ENCODE assay signal across 12 cellular contexts in genomic region chr1:221449801-221450470, GRCh38.
DNase-seq lines count a peak whose midpoint lies in the region; ATAC-seq, FAIRE-seq and TF ChIP-seq lines count a peak whose summit lies in the region.
"Had no signal": no experiment of that assay in that cellular context is flagged by ENCODE, and none has a peak within 500 bp of the region (broad histone marks: within the 10 kb centered on the region; RNA-seq: fewer than 3 reads in every experiment).

No MANE protein-coding gene starts in this region.

- H3K4me3 ChIP-seq in PC-3 (ENCODE audit: low read length) (peak overlapping the region; percentile 12), fibroblast of pulmonary artery (replicated peaks; ENCODE audit: low read depth, low read length) (no peak overlapping the region), H7 (ENCODE audit: insufficient read depth, low read depth, low read length) (no peak overlapping the region)
- H3K4me3 ChIP-seq: sigmoid colon had no signal

- H3K27me3 ChIP-seq in PC-3 (ENCODE audit: low read length), result no peaks in the 10 kb centered on the region
- H3K27me3 ChIP-seq in H7 (ENCODE audit: control insufficient read depth, insufficient read depth, low read length), result no peaks in the 10 kb centered on the region
- H3K27me3 ChIP-seq: sigmoid colon had no signal

- H3K36me3 ChIP-seq in PC-3 (ENCODE audit: low read depth, low read length) (no peaks in the 10 kb centered on the region), H7 (replicated peaks; ENCODE audit: control insufficient read depth, insufficient read depth, low read length) (no peaks in the 10 kb centered on the region)
- H3K36me3 ChIP-seq: sigmoid colon had no signal

- peak overlapping the region; percentile 29 for H2AFZ ChIP-seq in PC-3 (ENCODE audit: low read length)

- no peaks in the 10 kb centered on the region for H4K20me1 ChIP-seq in PC-3 (ENCODE audit: low read length)

- H3K4me2 ChIP-seq in PC-3 (ENCODE audit: low read length), result peak overlapping the region; percentile 67

- intact Hi-C loops in PC-3 (cut with micrococcal nuclease), result loop anchor here (10.0 kb wide), 1 partner anchor 1005 kb away; no protein-coding TSS in a partner anchor

- H3K9ac ChIP-seq in PC-3 (ENCODE audit: low read length), result peak overlapping the region; percentile 40

- no peaks in the 10 kb centered on the region for H3K79me2 ChIP-seq in PC-3 (ENCODE audit: low read length)

- FAIRE-seq in GM18507 (lab: Jason Lieb, UNC), result peak; percentile 48

- H3K4me1 ChIP-seq in PC-3 (ENCODE audit: insufficient read depth, low read length), result peaks cover 20% of the 10 kb centered on the region

- no TSS peak for BruUV-seq in PC-3 (replicated peaks; lab: Mats Ljungman, UMichigan)

- POLR2A ChIA-PET in PC-3 (lab: Charles Lee; ENCODE audit: unreplicated experiment), result no interaction called here

- H3K9me2 ChIP-seq in PC-3 (replicated peaks; ENCODE audit: low read length), result no peaks in the 10 kb centered on the region

- ATAC-seq in GM21529 (IDR thresholded peaks at IDR 0.05; ENCODE audit: unreplicated experiment), result peak; percentile 76
- peak; percentile 62 for ATAC-seq in PC-3
- ATAC-seq in HG03108 (IDR thresholded peaks at IDR 0.05; ENCODE audit: unreplicated experiment), result no peak

- peak overlapping the region; percentile 83 for H3K27ac ChIP-seq in PC-3 (ENCODE audit: low read length)

- H3K9me3 ChIP-seq in PC-3 (ENCODE audit: low read length), result no peaks in the 10 kb centered on the region
- H3K9me3 ChIP-seq: sigmoid colon had no signal

- DNase-seq in GM18507 (ENCODE audit: extremely low spot score, insufficient read length, low read depth), result no peak
- DNase-seq in PC-3, result peak; percentile 76
- peak; percentile 56 for DNase-seq in fibroblast of pulmonary artery (ENCODE audit: low read depth)
- no peak for DNase-seq in middle frontal gyrus (ENCODE audit: extremely low spot score, low spot score)
- no peak for DNase-seq in H7
- DNase-seq in SIG-M5 treated with dmso at 0.1 percent for 504 hours (lab: John Stamatoyannopoulos, UW; ENCODE audit: unreplicated experiment), result no peak
- DNase-seq: activated CD4-positive, CD25-positive, alpha-beta regulatory T cell; DMS 273 treated with DMSO at 0.1 percent for 48 hours; SHP77 treated with DMSO at 0.1 percent for 48 hours; sigmoid colon had no signal

- H3F3A ChIP-seq in PC-3 (ENCODE audit: low read length, unreplicated experiment), result no peaks in the 10 kb centered on the region

- TF ChIP-seq CTCF in PC-3 (conservative IDR thresholded peaks at IDR 0.05; ENCODE audit: low read depth, low read length) (no peak), fibroblast of pulmonary artery (IDR thresholded peaks at IDR 0.05; ENCODE audit: low read length, missing control alignments) (no peak)

- CTCF ChIA-PET in PC-3 (lab: Charles Lee), result no interaction called here

Comparison
In these comparisons a context has a peak if more than half of its experiments do, and no peak if none do; other contexts are left out.
1. DNase-seq: peak in PC-3 (single experiment) and fibroblast of pulmonary artery (single experiment); none in GM18507 (single experiment), middle frontal gyrus (single experiment), H7 (single experiment) and SIG-M5 treated with dmso at 0.1 percent for 504 hours (single experiment).